13 cellular contexts compared by ENCODE assay signal in the genomic region with DNA sequence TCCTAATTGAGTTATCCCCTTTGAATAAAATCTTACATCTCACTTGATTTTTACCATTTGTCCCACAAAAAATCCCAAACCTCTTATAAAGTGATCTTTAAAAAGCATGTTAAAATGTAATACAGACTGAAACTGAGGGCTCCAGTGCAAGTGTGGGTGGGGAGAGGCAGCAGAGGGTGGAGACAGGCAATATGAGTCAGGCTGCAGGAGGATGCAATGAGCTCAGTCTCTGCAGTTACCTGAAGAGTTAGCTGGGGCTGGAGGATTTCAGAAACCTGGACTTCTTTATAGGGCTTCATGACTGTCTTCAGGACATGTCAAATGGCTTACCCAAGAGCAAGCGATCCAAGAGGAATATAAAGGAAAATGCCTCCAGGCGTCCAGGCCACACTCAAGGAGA. TPM values are rescaled to one million over a fixed set of nuclear protein-coding genes. Genes with fewer than 3 reads are reported as not detected.
DNase-seq lines count a peak whose midpoint lies in the region; ATAC-seq, FAIRE-seq and TF ChIP-seq lines count a peak whose summit lies in the region.
"Had no signal": no experiment of that assay in that cellular context is flagged by ENCODE, and none has a peak within 500 bp of the region (broad histone marks: within the 10 kb centered on the region; RNA-seq: fewer than 3 reads in every experiment).

No MANE protein-coding gene starts in this region.

- H3K36me3 Mint-ChIP-seq in CD8-positive, alpha-beta memory T cell, result peaks cover 0 to 8% (median 0%) of the 10 kb centered on the region in 3 donors

- POLR2A ChIA-PET in CD8-positive, alpha-beta memory T cell (lab: Charles Lee), result no interaction called here

- peak overlapping the region; percentile 1 for H3K27ac ChIP-seq in CD8-positive, alpha-beta memory T cell (ENCODE audit: low read depth, low read length)
- H3K27ac ChIP-seq in RWPE2 (ENCODE audit: poor library complexity, severe bottlenecking), result no peak overlapping the region
- peak overlapping the region in 1 of 2 donors; percentile 73 for H3K27ac ChIP-seq in small intestine (ENCODE audit: low read depth in 1 of 2, low read length in 1 of 2)
- H3K27ac ChIP-seq in aorta (ENCODE audit: low read depth in 1 of 2, low read length in 2 of 2), result no peak overlapping the region
- H3K27ac ChIP-seq in stomach, result peak overlapping the region in 1 of 5 donors; percentile 21
- H3K27ac ChIP-seq: VCaP had no signal

- CTCF ChIA-PET in CD8-positive, alpha-beta memory T cell (lab: Charles Lee), result interaction anchor here (1.7 kb wide), 1 partner anchor 17 kb away, joined by 7 read pairs; no protein-coding TSS in a partner anchor

- 86 to 97% (median 90%) methylated on average over 2 of the region's 2 CpGs for WGBS in small intestine, 3 donors
- WGBS in aorta, 2 donors, result 93 to 97% methylated on average over 2 of the region's 2 CpGs
- WGBS in stomach, 5 donors, result 84 to 98% (median 93%) methylated on average over 2 of the region's 2 CpGs

- H3K27ac Mint-ChIP-seq in CD8-positive, alpha-beta memory T cell, result peak overlapping the region; percentile 66 to 97 (median 88)

- H3K4me3 Mint-ChIP-seq in CD8-positive, alpha-beta memory T cell, result peak overlapping the region; percentile 25 to 80 (median 65)

- H3K36me3 ChIP-seq in CD8-positive, alpha-beta memory T cell (ENCODE audit: insufficient read depth, low read length), result no peaks in the 10 kb centered on the region
- H3K36me3 ChIP-seq in RWPE2 (ENCODE audit: low read depth) (no peaks in the 10 kb centered on the region), small intestine (ENCODE audit: control insufficient read depth in 2 of 2, insufficient read depth in 2 of 2, low read length in 2 of 2) (no peaks in the 10 kb centered on the region), aorta (ENCODE audit: control insufficient read depth in 1 of 2, insufficient read depth in 2 of 2, low read length in 1 of 2) (no peaks in the 10 kb centered on the region), stomach (peaks cover 0 to 14% (median 0%) of the 10 kb centered on the region in 4 donors)

- TF ChIP-seq POLR2A in stomach (IDR thresholded peaks at IDR 0.05), result no peak

- TF ChIP-seq EP300 in stomach (IDR thresholded peaks at IDR 0.05), result no peak

- intact Hi-C loops in aorta (cut with DNase I), result loop anchor here in 1 of 2 donors (10.0 kb wide), 1 partner anchor 91 kb away; no protein-coding TSS in a partner anchor
- intact Hi-C loops in stomach (cut with DNase I; ENCODE audit: low total_unique reads), result no loop called here

- no peaks in the 10 kb centered on the region for H3K9me3 Mint-ChIP-seq in CD8-positive, alpha-beta memory T cell

- no peaks in the 10 kb centered on the region for H3K27me3 ChIP-seq in CD8-positive, alpha-beta memory T cell (ENCODE audit: insufficient read depth, low read length, poor library complexity, severe bottlenecking)
- H3K27me3 ChIP-seq in RWPE2 (ENCODE audit: insufficient read depth, poor library complexity, severe bottlenecking), result no peaks in the 10 kb centered on the region
- H3K27me3 ChIP-seq in small intestine (ENCODE audit: control insufficient read depth in 2 of 2, insufficient read depth in 2 of 2, low read length in 2 of 2), result no peaks in the 10 kb centered on the region
- H3K27me3 ChIP-seq in aorta (ENCODE audit: control insufficient read depth in 1 of 2, insufficient read depth in 2 of 2, low read length in 1 of 2), result no peaks in the 10 kb centered on the region
- no peaks in the 10 kb centered on the region for H3K27me3 ChIP-seq in stomach

- DNase-seq in CD8-positive, alpha-beta memory T cell, result no peak
- DNase-seq in RWPE2 (ENCODE audit: low spot score), result no peak
- peak; percentile 61 for DNase-seq in activated naive CD4-positive, alpha-beta T cell treated with Interleukin-2 at 50 U/mL for 16 hours
- DNase-seq in small intestine, result peak; percentile 27
- DNase-seq in hippocampal formation (lab: John Stamatoyannopoulos, UW), result no peak
- no peak for DNase-seq in aorta
- no peak for DNase-seq in DMS53 (lab: John Stamatoyannopoulos, UW)
- DNase-seq in stomach, result no peak
- DNase-seq: AML-193, kidney, retina had no signal

- peaks cover 44% of the 10 kb centered on the region for H3K4me1 ChIP-seq in CD8-positive, alpha-beta memory T cell (ENCODE audit: insufficient read depth, low read length)
- H3K4me1 ChIP-seq in RWPE2 (ENCODE audit: insufficient read depth, poor library complexity, severe bottlenecking) (no peaks in the 10 kb centered on the region), small intestine (ENCODE audit: control insufficient read depth in 2 of 2, insufficient read depth in 1 of 2, low read depth in 1 of 2, low read length in 1 of 2) (no peaks in the 10 kb centered on the region), aorta (ENCODE audit: control insufficient read depth in 1 of 2, insufficient read depth in 2 of 2, low read length in 2 of 2) (no peaks in the 10 kb centered on the region), stomach (no peaks in the 10 kb centered on the region)

- no peaks in the 10 kb centered on the region for H3K9me3 ChIP-seq in CD8-positive, alpha-beta memory T cell (ENCODE audit: low read length)
- H3K9me3 ChIP-seq in RWPE2 (ENCODE audit: severe bottlenecking) (no peaks in the 10 kb centered on the region), small intestine (ENCODE audit: control insufficient read depth, low read depth) (no peaks in the 10 kb centered on the region), aorta (ENCODE audit: control insufficient read depth, low read length) (no peaks in the 10 kb centered on the region), stomach (no peaks in the 10 kb centered on the region)

- TF ChIP-seq CTCF in RWPE2 (IDR thresholded peaks at IDR 0.05; ENCODE audit: poor library complexity, severe bottlenecking) (no peak), stomach (IDR thresholded peaks at IDR 0.05) (no peak)

- no peaks in the 10 kb centered on the region for H3K27me3 Mint-ChIP-seq in CD8-positive, alpha-beta memory T cell

- no peak for FAIRE-seq in small intestine (lab: Jason Lieb, UNC)
- FAIRE-seq: kidney had no signal

- H3K4me3 ChIP-seq in CD8-positive, alpha-beta memory T cell (ENCODE audit: low read length), result no peak overlapping the region
- no peak overlapping the region for H3K4me3 ChIP-seq in RWPE2 (ENCODE audit: severe bottlenecking)
- no peak overlapping the region for H3K4me3 ChIP-seq in small intestine (ENCODE audit: low read depth in 1 of 2, low read length in 2 of 2)
- H3K4me3 ChIP-seq in aorta (ENCODE audit: low read length in 2 of 2), result no peak overlapping the region
- H3K4me3 ChIP-seq in stomach, result no peak overlapping the region

- peaks cover 56 to 81% (median 60%) of the 10 kb centered on the region in 3 donors for H3K4me1 Mint-ChIP-seq in CD8-positive, alpha-beta memory T cell

- ATAC-seq in RWPE2 (ENCODE audit: low read depth) (peak; percentile 83), aorta (ENCODE audit: low FRiP score) (no peak)
- ATAC-seq: HCT116 had no signal

RNA-seq across cellular contexts. Expression of a gene that starts 14.3 kb away (rescaled TPM):
- 1 to 10 TPM; 1.1 to 1.6 TPM for total RNA-seq in CD8-positive, alpha-beta memory T cell
- polyA plus RNA-seq in CD8-positive, alpha-beta memory T cell, result 17.3 TPM
- 1 to 10 TPM in 2 of 3 donors, under 1 TPM in 1; 0.81 to 3.6 (median 1.9) TPM for polyA plus RNA-seq in small intestine
- total RNA-seq in aorta, result 10 to 100 TPM; 10.7 to 18.7 TPM
- 10 to 100 TPM in 1 of 2 donors, 1 to 10 TPM in 1; 1.8 to 16.6 TPM for polyA plus RNA-seq in aorta
- 1 to 10 TPM in 3 of 5 donors, under 1 TPM in 1, not detected in 1; 0.29 to 5.3 (median 1.2) TPM for total RNA-seq in stomach
- 1 to 10 TPM in 1 of 3 donors, under 1 TPM in 2; 0.62 to 1.9 (median 0.76) TPM for polyA plus RNA-seq in stomach

Comparison
In these comparisons a context has a peak if more than half of its experiments do, and no peak if none do; other contexts are left out.
1. DNase-seq: peak in activated naive CD4-positive, alpha-beta T cell treated with Interleukin-2 at 50 U/mL for 16 hours (single experiment) and small intestine (single experiment); none in CD8-positive, alpha-beta memory T cell (0 of 5), RWPE2 (single experiment), hippocampal formation (0 of 2), aorta (0 of 2), DMS53 (single experiment) and stomach (single experiment).